In the genomic region with DNA sequence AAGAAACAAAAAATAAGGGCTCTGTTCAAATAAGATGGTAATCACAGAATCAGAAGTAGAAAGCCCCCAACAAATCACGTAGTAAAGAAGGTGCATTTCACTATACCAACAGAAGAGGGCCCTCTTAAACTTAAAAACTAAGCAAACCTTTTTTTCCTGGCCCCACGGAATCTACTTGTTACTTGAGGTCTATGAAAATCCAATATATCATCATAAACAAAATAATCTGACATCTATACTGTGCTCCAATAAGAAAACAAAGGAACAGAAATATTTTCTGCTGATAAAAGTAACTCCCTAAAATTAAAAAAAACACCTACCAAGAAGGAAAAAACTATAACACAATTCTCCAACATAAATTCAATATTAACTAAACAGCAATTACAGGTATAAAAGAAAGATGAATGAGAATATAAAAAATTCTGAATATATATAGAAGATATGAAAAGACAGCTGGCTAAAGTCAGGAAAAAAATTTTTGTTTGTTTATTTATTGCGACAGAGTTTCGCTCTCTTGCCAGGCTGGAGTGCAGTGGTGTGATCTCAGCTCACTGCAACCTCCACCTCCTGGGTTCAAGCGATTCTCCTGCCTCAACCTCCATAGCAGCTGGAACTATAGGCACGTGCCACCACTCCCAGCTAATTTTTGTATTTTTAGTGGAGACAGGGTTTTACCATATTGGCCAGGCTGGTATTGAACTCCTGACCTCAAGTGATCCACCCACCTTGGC, we compare ENCODE assay signal across 1 cellular context.
TF ChIP-seq lines count a peak whose summit lies in the region.

No MANE protein-coding gene starts in this region.

TF ChIP-seq in K562, 482 proteins besides CTCF, POLR2A, EP300 and RAD21 (continued from another document):
- TF ChIP-seq, protein P1, sequence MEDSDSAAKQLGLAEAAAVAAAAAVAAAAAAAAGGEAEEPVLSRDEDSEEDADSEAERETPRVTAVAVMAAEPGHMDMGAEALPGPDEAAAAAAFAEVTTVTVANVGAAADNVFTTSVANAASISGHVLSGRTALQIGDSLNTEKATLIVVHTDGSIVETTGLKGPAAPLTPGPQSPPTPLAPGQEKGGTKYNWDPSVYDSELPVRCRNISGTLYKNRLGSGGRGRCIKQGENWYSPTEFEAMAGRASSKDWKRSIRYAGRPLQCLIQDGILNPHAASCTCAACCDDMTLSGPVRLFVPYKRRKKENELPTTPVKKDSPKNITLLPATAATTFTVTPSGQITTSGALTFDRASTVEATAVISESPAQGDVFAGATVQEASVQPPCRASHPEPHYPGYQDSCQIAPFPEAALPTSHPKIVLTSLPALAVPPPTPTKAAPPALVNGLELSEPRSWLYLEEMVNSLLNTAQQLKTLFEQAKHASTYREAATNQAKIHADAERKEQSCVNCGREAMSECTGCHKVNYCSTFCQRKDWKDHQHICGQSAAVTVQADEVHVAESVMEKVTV (CRISPR knock-in tag; IDR thresholded peaks at IDR 0.05), result peak; percentile 75
- no peak for TF ChIP-seq SOX6 (IDR thresholded peaks at IDR 0.05)
- TF ChIP-seq, protein P2, sequence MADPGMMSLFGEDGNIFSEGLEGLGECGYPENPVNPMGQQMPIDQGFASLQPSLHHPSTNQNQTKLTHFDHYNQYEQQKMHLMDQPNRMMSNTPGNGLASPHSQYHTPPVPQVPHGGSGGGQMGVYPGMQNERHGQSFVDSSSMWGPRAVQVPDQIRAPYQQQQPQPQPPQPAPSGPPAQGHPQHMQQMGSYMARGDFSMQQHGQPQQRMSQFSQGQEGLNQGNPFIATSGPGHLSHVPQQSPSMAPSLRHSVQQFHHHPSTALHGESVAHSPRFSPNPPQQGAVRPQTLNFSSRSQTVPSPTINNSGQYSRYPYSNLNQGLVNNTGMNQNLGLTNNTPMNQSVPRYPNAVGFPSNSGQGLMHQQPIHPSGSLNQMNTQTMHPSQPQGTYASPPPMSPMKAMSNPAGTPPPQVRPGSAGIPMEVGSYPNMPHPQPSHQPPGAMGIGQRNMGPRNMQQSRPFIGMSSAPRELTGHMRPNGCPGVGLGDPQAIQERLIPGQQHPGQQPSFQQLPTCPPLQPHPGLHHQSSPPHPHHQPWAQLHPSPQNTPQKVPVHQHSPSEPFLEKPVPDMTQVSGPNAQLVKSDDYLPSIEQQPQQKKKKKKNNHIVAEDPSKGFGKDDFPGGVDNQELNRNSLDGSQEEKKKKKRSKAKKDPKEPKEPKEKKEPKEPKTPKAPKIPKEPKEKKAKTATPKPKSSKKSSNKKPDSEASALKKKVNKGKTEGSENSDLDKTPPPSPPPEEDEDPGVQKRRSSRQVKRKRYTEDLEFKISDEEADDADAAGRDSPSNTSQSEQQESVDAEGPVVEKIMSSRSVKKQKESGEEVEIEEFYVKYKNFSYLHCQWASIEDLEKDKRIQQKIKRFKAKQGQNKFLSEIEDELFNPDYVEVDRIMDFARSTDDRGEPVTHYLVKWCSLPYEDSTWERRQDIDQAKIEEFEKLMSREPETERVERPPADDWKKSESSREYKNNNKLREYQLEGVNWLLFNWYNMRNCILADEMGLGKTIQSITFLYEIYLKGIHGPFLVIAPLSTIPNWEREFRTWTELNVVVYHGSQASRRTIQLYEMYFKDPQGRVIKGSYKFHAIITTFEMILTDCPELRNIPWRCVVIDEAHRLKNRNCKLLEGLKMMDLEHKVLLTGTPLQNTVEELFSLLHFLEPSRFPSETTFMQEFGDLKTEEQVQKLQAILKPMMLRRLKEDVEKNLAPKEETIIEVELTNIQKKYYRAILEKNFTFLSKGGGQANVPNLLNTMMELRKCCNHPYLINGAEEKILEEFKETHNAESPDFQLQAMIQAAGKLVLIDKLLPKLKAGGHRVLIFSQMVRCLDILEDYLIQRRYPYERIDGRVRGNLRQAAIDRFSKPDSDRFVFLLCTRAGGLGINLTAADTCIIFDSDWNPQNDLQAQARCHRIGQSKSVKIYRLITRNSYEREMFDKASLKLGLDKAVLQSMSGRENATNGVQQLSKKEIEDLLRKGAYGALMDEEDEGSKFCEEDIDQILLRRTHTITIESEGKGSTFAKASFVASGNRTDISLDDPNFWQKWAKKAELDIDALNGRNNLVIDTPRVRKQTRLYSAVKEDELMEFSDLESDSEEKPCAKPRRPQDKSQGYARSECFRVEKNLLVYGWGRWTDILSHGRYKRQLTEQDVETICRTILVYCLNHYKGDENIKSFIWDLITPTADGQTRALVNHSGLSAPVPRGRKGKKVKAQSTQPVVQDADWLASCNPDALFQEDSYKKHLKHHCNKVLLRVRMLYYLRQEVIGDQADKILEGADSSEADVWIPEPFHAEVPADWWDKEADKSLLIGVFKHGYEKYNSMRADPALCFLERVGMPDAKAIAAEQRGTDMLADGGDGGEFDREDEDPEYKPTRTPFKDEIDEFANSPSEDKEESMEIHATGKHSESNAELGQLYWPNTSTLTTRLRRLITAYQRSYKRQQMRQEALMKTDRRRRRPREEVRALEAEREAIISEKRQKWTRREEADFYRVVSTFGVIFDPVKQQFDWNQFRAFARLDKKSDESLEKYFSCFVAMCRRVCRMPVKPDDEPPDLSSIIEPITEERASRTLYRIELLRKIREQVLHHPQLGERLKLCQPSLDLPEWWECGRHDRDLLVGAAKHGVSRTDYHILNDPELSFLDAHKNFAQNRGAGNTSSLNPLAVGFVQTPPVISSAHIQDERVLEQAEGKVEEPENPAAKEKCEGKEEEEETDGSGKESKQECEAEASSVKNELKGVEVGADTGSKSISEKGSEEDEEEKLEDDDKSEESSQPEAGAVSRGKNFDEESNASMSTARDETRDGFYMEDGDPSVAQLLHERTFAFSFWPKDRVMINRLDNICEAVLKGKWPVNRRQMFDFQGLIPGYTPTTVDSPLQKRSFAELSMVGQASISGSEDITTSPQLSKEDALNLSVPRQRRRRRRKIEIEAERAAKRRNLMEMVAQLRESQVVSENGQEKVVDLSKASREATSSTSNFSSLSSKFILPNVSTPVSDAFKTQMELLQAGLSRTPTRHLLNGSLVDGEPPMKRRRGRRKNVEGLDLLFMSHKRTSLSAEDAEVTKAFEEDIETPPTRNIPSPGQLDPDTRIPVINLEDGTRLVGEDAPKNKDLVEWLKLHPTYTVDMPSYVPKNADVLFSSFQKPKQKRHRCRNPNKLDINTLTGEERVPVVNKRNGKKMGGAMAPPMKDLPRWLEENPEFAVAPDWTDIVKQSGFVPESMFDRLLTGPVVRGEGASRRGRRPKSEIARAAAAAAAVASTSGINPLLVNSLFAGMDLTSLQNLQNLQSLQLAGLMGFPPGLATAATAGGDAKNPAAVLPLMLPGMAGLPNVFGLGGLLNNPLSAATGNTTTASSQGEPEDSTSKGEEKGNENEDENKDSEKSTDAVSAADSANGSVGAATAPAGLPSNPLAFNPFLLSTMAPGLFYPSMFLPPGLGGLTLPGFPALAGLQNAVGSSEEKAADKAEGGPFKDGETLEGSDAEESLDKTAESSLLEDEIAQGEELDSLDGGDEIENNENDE (IDR thresholded peaks at IDR 0.05; ENCODE audit: low read depth, low read length), result no peak
- TF ChIP-seq ZC3H4 (CRISPR knock-in tag; IDR thresholded peaks at IDR 0.05; ENCODE audit: borderline replicate concordance), result no peak
- TF ChIP-seq, protein P3, sequence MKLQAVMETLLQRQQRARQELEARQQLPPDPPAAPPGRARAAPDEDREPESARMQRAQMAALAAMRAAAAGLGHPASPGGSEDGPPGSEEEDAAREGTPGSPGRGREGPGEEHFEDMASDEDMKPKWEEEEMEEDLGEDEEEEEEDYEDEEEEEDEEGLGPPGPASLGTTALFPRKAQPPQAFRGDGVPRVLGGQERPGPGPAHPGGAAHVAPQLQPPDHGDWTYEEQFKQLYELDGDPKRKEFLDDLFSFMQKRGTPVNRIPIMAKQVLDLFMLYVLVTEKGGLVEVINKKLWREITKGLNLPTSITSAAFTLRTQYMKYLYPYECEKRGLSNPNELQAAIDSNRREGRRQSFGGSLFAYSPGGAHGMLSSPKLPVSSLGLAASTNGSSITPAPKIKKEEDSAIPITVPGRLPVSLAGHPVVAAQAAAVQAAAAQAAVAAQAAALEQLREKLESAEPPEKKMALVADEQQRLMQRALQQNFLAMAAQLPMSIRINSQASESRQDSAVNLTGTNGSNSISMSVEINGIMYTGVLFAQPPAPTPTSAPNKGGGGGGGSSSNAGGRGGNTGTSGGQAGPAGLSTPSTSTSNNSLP (IDR thresholded peaks at IDR 0.05; ENCODE audit: borderline replicate concordance, low read depth, low read length), result peak; percentile 62; the same call in 1 of the 2 replicates
- no peak for TF ChIP-seq TARDBP (IDR thresholded peaks at IDR 0.05)
- no peak for TF ChIP-seq HNRNPH1 (optimal IDR thresholded peaks at IDR 0.05; ENCODE audit: low read depth, low read length)
- TF ChIP-seq FOS (IDR thresholded peaks at IDR 0.05; ENCODE audit: extremely low read depth, insufficient read length), result no peak
- TF ChIP-seq EZH2 (IDR thresholded peaks at IDR 0.05; ENCODE audit: borderline replicate concordance, low read depth, low read length), result no peak
- no peak for TF ChIP-seq ZBTB7A (IDR thresholded peaks at IDR 0.05; ENCODE audit: borderline replicate concordance, control insufficient read depth, low read depth, low read length)
- no peak for TF ChIP-seq ZNF696 (CRISPR knock-in tag; conservative IDR thresholded peaks at IDR 0.05)
- no peak for TF ChIP-seq HSF4 (CRISPR knock-in tag; IDR thresholded peaks at IDR 0.05; ENCODE audit: borderline replicate concordance)
- no peak for TF ChIP-seq FOXA3 (CRISPR knock-in tag; conservative IDR thresholded peaks at IDR 0.05 in 1 of 2, IDR thresholded peaks at IDR 0.05 in 1 of 2)
- TF ChIP-seq MCM2 (IDR thresholded peaks at IDR 0.05; ENCODE audit: low read depth), result no peak
- TF ChIP-seq, protein P4, sequence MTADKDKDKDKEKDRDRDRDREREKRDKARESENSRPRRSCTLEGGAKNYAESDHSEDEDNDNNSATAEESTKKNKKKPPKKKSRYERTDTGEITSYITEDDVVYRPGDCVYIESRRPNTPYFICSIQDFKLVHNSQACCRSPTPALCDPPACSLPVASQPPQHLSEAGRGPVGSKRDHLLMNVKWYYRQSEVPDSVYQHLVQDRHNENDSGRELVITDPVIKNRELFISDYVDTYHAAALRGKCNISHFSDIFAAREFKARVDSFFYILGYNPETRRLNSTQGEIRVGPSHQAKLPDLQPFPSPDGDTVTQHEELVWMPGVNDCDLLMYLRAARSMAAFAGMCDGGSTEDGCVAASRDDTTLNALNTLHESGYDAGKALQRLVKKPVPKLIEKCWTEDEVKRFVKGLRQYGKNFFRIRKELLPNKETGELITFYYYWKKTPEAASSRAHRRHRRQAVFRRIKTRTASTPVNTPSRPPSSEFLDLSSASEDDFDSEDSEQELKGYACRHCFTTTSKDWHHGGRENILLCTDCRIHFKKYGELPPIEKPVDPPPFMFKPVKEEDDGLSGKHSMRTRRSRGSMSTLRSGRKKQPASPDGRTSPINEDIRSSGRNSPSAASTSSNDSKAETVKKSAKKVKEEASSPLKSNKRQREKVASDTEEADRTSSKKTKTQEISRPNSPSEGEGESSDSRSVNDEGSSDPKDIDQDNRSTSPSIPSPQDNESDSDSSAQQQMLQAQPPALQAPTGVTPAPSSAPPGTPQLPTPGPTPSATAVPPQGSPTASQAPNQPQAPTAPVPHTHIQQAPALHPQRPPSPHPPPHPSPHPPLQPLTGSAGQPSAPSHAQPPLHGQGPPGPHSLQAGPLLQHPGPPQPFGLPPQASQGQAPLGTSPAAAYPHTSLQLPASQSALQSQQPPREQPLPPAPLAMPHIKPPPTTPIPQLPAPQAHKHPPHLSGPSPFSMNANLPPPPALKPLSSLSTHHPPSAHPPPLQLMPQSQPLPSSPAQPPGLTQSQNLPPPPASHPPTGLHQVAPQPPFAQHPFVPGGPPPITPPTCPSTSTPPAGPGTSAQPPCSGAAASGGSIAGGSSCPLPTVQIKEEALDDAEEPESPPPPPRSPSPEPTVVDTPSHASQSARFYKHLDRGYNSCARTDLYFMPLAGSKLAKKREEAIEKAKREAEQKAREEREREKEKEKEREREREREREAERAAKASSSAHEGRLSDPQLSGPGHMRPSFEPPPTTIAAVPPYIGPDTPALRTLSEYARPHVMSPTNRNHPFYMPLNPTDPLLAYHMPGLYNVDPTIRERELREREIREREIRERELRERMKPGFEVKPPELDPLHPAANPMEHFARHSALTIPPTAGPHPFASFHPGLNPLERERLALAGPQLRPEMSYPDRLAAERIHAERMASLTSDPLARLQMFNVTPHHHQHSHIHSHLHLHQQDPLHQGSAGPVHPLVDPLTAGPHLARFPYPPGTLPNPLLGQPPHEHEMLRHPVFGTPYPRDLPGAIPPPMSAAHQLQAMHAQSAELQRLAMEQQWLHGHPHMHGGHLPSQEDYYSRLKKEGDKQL (CRISPR knock-in tag; IDR thresholded peaks at IDR 0.05; ENCODE audit: borderline replicate concordance), result no peak
- no peak for TF ChIP-seq ZNF507 (tag; conservative IDR thresholded peaks at IDR 0.05)
- TF ChIP-seq EHMT2 (IDR thresholded peaks at IDR 0.05), result no peak
- TF ChIP-seq ZSCAN32 (CRISPR knock-in tag; IDR thresholded peaks at IDR 0.05), result no peak
- TF ChIP-seq ZNF3 (CRISPR knock-in tag; IDR thresholded peaks at IDR 0.05), result no peak
- no peak for TF ChIP-seq ETV1 (tag; conservative IDR thresholded peaks at IDR 0.05; ENCODE audit: low read depth)
- no peak for TF ChIP-seq ZBTB1 (CRISPR knock-in tag; IDR thresholded peaks at IDR 0.05; ENCODE audit: borderline replicate concordance, low read depth)
- TF ChIP-seq CEBPB (tag; IDR thresholded peaks at IDR 0.05), result peak; percentile 87
- TF ChIP-seq RFX5 (IDR thresholded peaks at IDR 0.05; ENCODE audit: low read depth, low read length), result no peak
- TF ChIP-seq, protein P5, sequence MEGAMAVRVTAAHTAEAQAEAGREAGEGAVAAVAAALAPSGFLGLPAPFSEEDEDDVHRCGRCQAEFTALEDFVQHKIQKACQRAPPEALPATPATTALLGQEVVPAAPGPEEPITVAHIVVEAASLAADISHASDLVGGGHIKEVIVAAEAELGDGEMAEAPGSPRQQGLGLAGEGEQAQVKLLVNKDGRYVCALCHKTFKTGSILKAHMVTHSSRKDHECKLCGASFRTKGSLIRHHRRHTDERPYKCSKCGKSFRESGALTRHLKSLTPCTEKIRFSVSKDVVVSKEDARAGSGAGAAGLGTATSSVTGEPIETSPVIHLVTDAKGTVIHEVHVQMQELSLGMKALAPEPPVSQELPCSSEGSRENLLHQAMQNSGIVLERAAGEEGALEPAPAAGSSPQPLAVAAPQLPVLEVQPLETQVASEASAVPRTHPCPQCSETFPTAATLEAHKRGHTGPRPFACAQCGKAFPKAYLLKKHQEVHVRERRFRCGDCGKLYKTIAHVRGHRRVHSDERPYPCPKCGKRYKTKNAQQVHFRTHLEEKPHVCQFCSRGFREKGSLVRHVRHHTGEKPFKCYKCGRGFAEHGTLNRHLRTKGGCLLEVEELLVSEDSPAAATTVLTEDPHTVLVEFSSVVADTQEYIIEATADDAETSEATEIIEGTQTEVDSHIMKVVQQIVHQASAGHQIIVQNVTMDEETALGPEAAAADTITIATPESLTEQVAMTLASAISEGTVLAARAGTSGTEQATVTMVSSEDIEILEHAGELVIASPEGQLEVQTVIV (CRISPR knock-in tag; IDR thresholded peaks at IDR 0.05; ENCODE audit: borderline replicate concordance), result no peak
- peak; percentile 49; the same call in 1 of the 2 replicates for TF ChIP-seq POLR2H (tag; IDR thresholded peaks at IDR 0.05; ENCODE audit: low read depth)
- no peak for TF ChIP-seq PURB (CRISPR knock-in tag; IDR thresholded peaks at IDR 0.05; ENCODE audit: low read depth)
- no peak for TF ChIP-seq HMGN3 (IDR thresholded peaks at IDR 0.05; ENCODE audit: borderline replicate concordance, extremely low read depth, insufficient read length, low read depth, low read length)
- TF ChIP-seq TAF7 (tag; IDR thresholded peaks at IDR 0.05), result no peak
- no peak for TF ChIP-seq CEBPG (CRISPR knock-in tag; IDR thresholded peaks at IDR 0.05)
- peak in 1 of 2 experiments; percentile 66; a peak in 2 of 4 replicates for TF ChIP-seq CEBPG (tag; conservative IDR thresholded peaks at IDR 0.05 in 1 of 2, IDR thresholded peaks at IDR 0.05 in 1 of 2)
- TF ChIP-seq XRCC4 (IDR thresholded peaks at IDR 0.05; ENCODE audit: extremely low read depth, insufficient read depth, insufficient read length), result no peak
